ENCODE assay signal across 9 cellular contexts in the genomic region with DNA sequence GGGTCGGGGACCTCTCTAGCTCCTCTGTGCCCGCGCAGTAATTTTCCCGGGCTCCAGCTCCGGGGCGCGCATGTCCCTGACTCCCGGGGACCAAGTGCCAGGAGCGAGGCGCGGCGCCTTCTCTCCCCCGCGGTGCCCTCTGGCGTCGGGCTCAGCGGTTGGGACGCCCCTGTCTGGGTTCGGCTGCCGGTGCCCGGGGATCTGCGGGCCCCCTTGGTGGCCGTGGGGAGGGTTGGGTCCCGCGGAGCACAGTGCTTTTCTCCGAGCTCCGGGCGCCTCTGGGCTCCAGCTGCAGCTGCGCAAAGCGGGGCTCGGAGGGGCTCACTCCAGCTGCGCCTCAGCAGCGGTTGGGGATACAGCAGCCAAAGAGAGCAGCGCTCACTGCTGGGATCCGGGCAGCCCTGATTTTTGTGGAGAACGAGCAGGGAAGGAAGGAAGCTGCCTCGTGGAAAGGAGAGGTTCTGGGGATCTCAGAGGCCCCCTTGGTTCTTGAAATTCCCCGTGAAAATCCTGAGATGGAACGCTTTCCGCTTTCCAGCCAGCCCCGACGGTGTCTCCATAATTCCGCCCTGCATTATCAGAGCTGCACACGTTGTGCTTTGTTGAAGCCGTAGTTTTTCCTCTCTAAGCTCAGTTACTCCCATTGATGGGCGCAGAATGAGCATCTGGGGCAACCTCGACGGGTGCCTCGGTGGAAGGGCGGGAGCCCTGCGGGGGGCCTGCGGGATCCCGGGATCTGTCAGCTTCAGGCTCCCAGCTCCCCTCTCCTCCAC. TPM values are rescaled to one million over a fixed set of nuclear protein-coding genes. Genes with fewer than 3 reads are reported as not detected.
DNase-seq lines count a peak whose midpoint lies in the region; ATAC-seq and TF ChIP-seq lines count a peak whose summit lies in the region.
"Had no signal": no experiment of that assay in that cellular context is flagged by ENCODE, and none has a peak within 500 bp of the region (broad histone marks: within the 10 kb centered on the region; RNA-seq: fewer than 3 reads in every experiment).

No MANE protein-coding gene starts in this region.

- H3K9me3 ChIP-seq in stomach: no peaks in the 10 kb centered on the region

- H3K27me3 ChIP-seq in stomach: peaks cover 27 to 90% (median 60%) of the 10 kb centered on the region in 3 donors

- intact Hi-C loops in stomach (cut with DNase I; ENCODE audit: low total_unique reads): no loop called here

- H3K27ac Mint-ChIP-seq in activated T-cell treated with anti-CD3 and anti-CD28 coated beads, Interleukin-2, amount 50 U/mL, for 72 hours: no peak overlapping the region

- peak in 1 of 2 donors; percentile 13 for ATAC-seq in activated T-cell treated with anti-CD3 and anti-CD28 coated beads, Interleukin-2, amount 50 U/mL, for 72 hours (replicated peaks in 1 of 2)
- ATAC-seq in HG03025 (IDR thresholded peaks at IDR 0.05; ENCODE audit: low FRiP score, unreplicated experiment): no peak

- no peak for TF ChIP-seq EP300 in stomach (IDR thresholded peaks at IDR 0.05)

- H3K36me3 ChIP-seq in stomach: no peaks in the 10 kb centered on the region

- peaks cover 88% of the 10 kb centered on the region for H3K27me3 Mint-ChIP-seq in activated T-cell treated with anti-CD3 and anti-CD28 coated beads, Interleukin-2, amount 50 U/mL, for 72 hours (ENCODE audit: low read depth)

- H3K9me3 Mint-ChIP-seq in activated T-cell treated with anti-CD3 and anti-CD28 coated beads, Interleukin-2, amount 50 U/mL, for 72 hours: no peaks in the 10 kb centered on the region

- peaks cover 0 to under 1% of the 10 kb centered on the region in 2 donors for H3K36me3 Mint-ChIP-seq in activated T-cell treated with anti-CD3 and anti-CD28 coated beads, Interleukin-2, amount 50 U/mL, for 72 hours (ENCODE audit: insufficient read depth in 2 of 2)

- 3 to 5% (median 4%) methylated on average over 36 to 53 of the region's 53 CpGs for WGBS in stomach, 5 donors

- no peak for TF ChIP-seq CTCF in stomach (IDR thresholded peaks at IDR 0.05)

- peak overlapping the region; percentile 38 to 57 (median 45) for H3K4me3 ChIP-seq in stomach

- peaks cover 19 to 23% (median 22%) of the 10 kb centered on the region in 4 donors for H3K4me1 ChIP-seq in stomach

- no peak for TF ChIP-seq POLR2A in stomach (IDR thresholded peaks at IDR 0.05)

- H3K4me1 Mint-ChIP-seq in activated T-cell treated with anti-CD3 and anti-CD28 coated beads, Interleukin-2, amount 50 U/mL, for 72 hours (ENCODE audit: low read depth): peaks cover 18% of the 10 kb centered on the region

- peak overlapping the region; percentile 75 to 78 for H3K4me3 Mint-ChIP-seq in activated T-cell treated with anti-CD3 and anti-CD28 coated beads, Interleukin-2, amount 50 U/mL, for 72 hours

- H3K27ac ChIP-seq in stomach: no peak overlapping the region

- DNase-seq in DMS53 (lab: John Stamatoyannopoulos, UW): peak; percentile 65
- DNase-seq in DMS53 treated with DMSO at 0.1 percent for 48 hours (lab: John Stamatoyannopoulos, UW; ENCODE audit: unreplicated experiment): no peak
- peak in 1 of 2 donors; percentile 3 for DNase-seq in activated T-cell treated with anti-CD3 and anti-CD28 coated beads, Interleukin-2, amount 50 U/mL, for 72 hours
- peak; percentile 31 for DNase-seq in iPS-NIHi11 (ENCODE audit: low spot score)
- no peak for DNase-seq in stomach
- DNase-seq in foreskin melanocyte: no peak
- no peak for DNase-seq in stimulated activated CD8-positive, alpha-beta memory T cell treated with anti-CD3 and anti-CD28 coated beads, Interleukin-4, amount 100 ng/mL, for 48 hours

RNA-seq across cellular contexts. Expression of gene PPP1R14C, which starts 0.9 kb away (rescaled TPM):
- 1 to 10 TPM; 1.8 TPM for total RNA-seq in activated T-cell treated with anti-CD3 and anti-CD28 coated beads, Interleukin-2, amount 50 U/mL, for 72 hours
- 10 to 100 TPM in 1 of 5 donors, 1 to 10 TPM in 1, under 1 TPM in 1, not detected in 2; 0.55 to 13.8 (median 9.8) TPM for total RNA-seq in stomach
- polyA plus RNA-seq in stomach: 1 to 10 TPM in 1 of 3 donors, under 1 TPM in 1, not detected in 1; 0.25 to 4.1 TPM
- total RNA-seq: M059J had no signal

Comparison
In these comparisons a context has a peak if more than half of its experiments do, and no peak if none do; other contexts are left out.
1. DNase-seq: peak in DMS53 (single experiment) and iPS-NIHi11 (single experiment); none in DMS53 treated with DMSO at 0.1 percent for 48 hours (single experiment), stomach (single experiment), foreskin melanocyte (single experiment) and stimulated activated CD8-positive, alpha-beta memory T cell treated with anti-CD3 and anti-CD28 coated beads, Interleukin-4, amount 100 ng/mL, for 48 hours (single experiment).